Comparison of ENCODE assay signal across 13 cellular contexts in genomic region chr9:137298401-137298982, GRCh38. TPM values are rescaled to one million over a fixed set of nuclear protein-coding genes. Genes with fewer than 3 reads are reported as not detected.
DNase-seq lines count a peak whose midpoint lies in the region; ATAC-seq and TF ChIP-seq lines count a peak whose summit lies in the region.
"Had no signal": no experiment of that assay in that cellular context is flagged by ENCODE, and none has a peak within 500 bp of the region (broad histone marks: within the 10 kb centered on the region; RNA-seq: fewer than 3 reads in every experiment).

No MANE protein-coding gene starts in this region.

- WGBS in trophoblast cell (ENCODE audit: extremely low coverage, insufficient coverage, insufficient read length): no CpG with 5 or more reads among the region's 18 CpGs

- H3K4me1 Mint-ChIP-seq in mesothelial cell of epicardium: peaks cover 27% of the 10 kb centered on the region

- POLR2A ChIA-PET in PC-9 (lab: Charles Lee; ENCODE audit: unreplicated experiment): interaction anchor here (0.7 kb wide), 1 partner anchor 215 kb away, joined by 4 read pairs; no protein-coding TSS in a partner anchor

- DNase-seq in Right ventricle myocardium inferior (ENCODE audit: missing footprints) (peak; percentile 43), cardiac septum (ENCODE audit: low spot score) (no peak), left ventricle myocardium inferior (no peak), PC-9 (no peak), mesothelial cell of epicardium (ENCODE audit: low spot score in 2 of 2, unreplicated experiment in 2 of 2) (no peak), kidney glomerular epithelial cell (lab: John Stamatoyannopoulos, UW) (no peak), trophoblast cell (no peak)
- DNase-seq: NCI-H1048, NCI-H510A treated with DMSO at 0.1 percent for 48 hours had no signal

- H3K79me2 ChIP-seq in PC-9 (ENCODE audit: low read depth) (peaks cover 22% of the 10 kb centered on the region), trophoblast cell (ENCODE audit: control insufficient read depth, insufficient read depth, low read length, poor library complexity) (no peaks in the 10 kb centered on the region)

- H3K9me3 ChIP-seq in left ventricle myocardium inferior (replicated peaks): peaks cover 6% of the 10 kb centered on the region
- peaks cover 2% of the 10 kb centered on the region for H3K9me3 ChIP-seq in neuron (ENCODE audit: low read length)
- H3K9me3 ChIP-seq in PC-9 (ENCODE audit: insufficient read depth, low read depth): no peaks in the 10 kb centered on the region
- peaks cover 8% of the 10 kb centered on the region for H3K9me3 ChIP-seq in trophoblast cell (ENCODE audit: insufficient read depth, low read depth, low read length)

- no peak overlapping the region for H4K8ac ChIP-seq in trophoblast cell (ENCODE audit: low read depth, low read length)

- H3K9me2 ChIP-seq in PC-9 (ENCODE audit: insufficient read depth): no peaks in the 10 kb centered on the region

- H3K4me3 ChIP-seq in left ventricle myocardium inferior: peak overlapping the region; percentile 80
- peak overlapping the region; percentile 84 for H3K4me3 ChIP-seq in neuron (ENCODE audit: low read length)
- H3K4me3 ChIP-seq in PC-9: no peak overlapping the region
- H3K4me3 ChIP-seq in trophoblast cell (ENCODE audit: low read depth, low read length): no peak overlapping the region
- H3K4me3 ChIP-seq: SJCRH30 had no signal

- H2AFZ ChIP-seq in neuron (ENCODE audit: low read depth, low read length) (no peak overlapping the region), PC-9 (no peak overlapping the region), trophoblast cell (ENCODE audit: insufficient read depth, low read length, poor library complexity) (no peak overlapping the region)

- H3K4me2 ChIP-seq in PC-9 (no peak overlapping the region), trophoblast cell (ENCODE audit: low read length) (no peak overlapping the region)

- H3K36me3 ChIP-seq in left ventricle myocardium inferior (no peaks in the 10 kb centered on the region), neuron (ENCODE audit: insufficient read depth, low read length) (peaks cover 9% of the 10 kb centered on the region), PC-9 (ENCODE audit: low read depth) (no peaks in the 10 kb centered on the region), trophoblast cell (ENCODE audit: control insufficient read depth in 1 of 2, insufficient read depth in 2 of 2, low read length in 2 of 2) (no peaks in the 10 kb centered on the region)
- H3K36me3 ChIP-seq: SJCRH30 had no signal

- CTCF ChIA-PET in PC-9 (lab: Charles Lee): no interaction called here

- peaks cover 51% of the 10 kb centered on the region for H3K27me3 Mint-ChIP-seq in mesothelial cell of epicardium (ENCODE audit: low read depth)

- no peak overlapping the region for H2BK5ac ChIP-seq in trophoblast cell (ENCODE audit: low read depth, low read length, poor library complexity)

- peaks cover 14% of the 10 kb centered on the region for H4K20me1 ChIP-seq in PC-9 (ENCODE audit: insufficient read depth)

- peaks cover 62% of the 10 kb centered on the region for H3K27me3 ChIP-seq in left ventricle myocardium inferior (ENCODE audit: low read depth)
- no peaks in the 10 kb centered on the region for H3K27me3 ChIP-seq in neuron (ENCODE audit: insufficient read depth, low read length)
- no peaks in the 10 kb centered on the region for H3K27me3 ChIP-seq in PC-9 (ENCODE audit: insufficient read depth, low read depth)
- H3K27me3 ChIP-seq in trophoblast cell (ENCODE audit: insufficient read depth, low read length): peaks cover 12% of the 10 kb centered on the region

- H3K9ac ChIP-seq in trophoblast cell (ENCODE audit: low read length): no peak overlapping the region

- H3K36me3 Mint-ChIP-seq in mesothelial cell of epicardium: no peaks in the 10 kb centered on the region

- H3K14ac ChIP-seq in trophoblast cell (ENCODE audit: low read length): no peak overlapping the region

- no peak overlapping the region for H2BK12ac ChIP-seq in trophoblast cell (ENCODE audit: low read length)

- H2BK120ac ChIP-seq in trophoblast cell (ENCODE audit: insufficient read depth, low read length, poor library complexity): no peak overlapping the region

- no peak overlapping the region for H3K23ac ChIP-seq in trophoblast cell (ENCODE audit: low read length)

- peaks cover 42% of the 10 kb centered on the region; the same call in 1 of the 2 replicates for H3F3A ChIP-seq in PC-9 (ENCODE audit: insufficient read depth, low read depth)

- peaks cover 82% of the 10 kb centered on the region for H3K4me1 ChIP-seq in left ventricle myocardium inferior
- peaks cover 52% of the 10 kb centered on the region for H3K4me1 ChIP-seq in neuron (ENCODE audit: insufficient read depth, low read length)
- peaks cover 19% of the 10 kb centered on the region for H3K4me1 ChIP-seq in PC-9 (replicated peaks; ENCODE audit: insufficient read depth)
- peaks cover 12 to 28% of the 10 kb centered on the region in 2 experiments for H3K4me1 ChIP-seq in trophoblast cell (ENCODE audit: control insufficient read depth in 1 of 2, insufficient read depth in 2 of 2, low read length in 2 of 2)

- H3K9me3 Mint-ChIP-seq in mesothelial cell of epicardium: no peaks in the 10 kb centered on the region
- H3K9me3 Mint-ChIP-seq: activated T-helper 2 cell treated with anti-CD3 and anti-CD28 coated beads, Interferon-gamma antibody, Interleukin-2, Interleukin-4, amounts not matched to agents 10 μg/mL and 5 μg/mL and 100 μg/mL, durations not matched to agents 14 hours and 24 hours and 36 hours; central memory CD8-positive, alpha-beta T cell had no signal

- no peak for ATAC-seq in Right ventricle myocardium inferior

- intact Hi-C loops in Right ventricle myocardium inferior (cut with DNase I) (loop anchor here (2.0 to 10.0 kb wide), 2 partner anchors 124 to 226 kb away; partner anchors contain the start of genes EXD3 and NOXA1), cardiac septum (cut with DNase I) (no loop called here), left ventricle myocardium inferior (cut with micrococcal nuclease) (loop anchor here (5.0 kb wide), 1 partner anchor 109 kb away; no protein-coding TSS in a partner anchor), PC-9 (cut with micrococcal nuclease; ENCODE audit: unreplicated experiment) (no loop called here)

- H3K79me1 ChIP-seq in trophoblast cell (ENCODE audit: low read length): peaks cover 2% of the 10 kb centered on the region

- H3K4ac ChIP-seq in trophoblast cell (ENCODE audit: low read depth, low read length): no peak overlapping the region

- no peak overlapping the region for H3K27ac Mint-ChIP-seq in mesothelial cell of epicardium
- H3K27ac Mint-ChIP-seq: activated T-helper 2 cell treated with anti-CD3 and anti-CD28 coated beads, Interferon-gamma antibody, Interleukin-2, Interleukin-4, amounts not matched to agents 10 μg/mL and 5 μg/mL and 100 μg/mL, durations not matched to agents 14 hours and 24 hours and 36 hours had no signal

- no peak overlapping the region for H2AK5ac ChIP-seq in trophoblast cell (ENCODE audit: low read length)

- H3K27ac ChIP-seq in left ventricle myocardium inferior (replicated peaks) (peak overlapping the region; percentile 92), PC-9 (no peak overlapping the region), trophoblast cell (ENCODE audit: low read depth, low read length) (no peak overlapping the region)
- H3K27ac ChIP-seq: SJCRH30 had no signal

- no peak overlapping the region for H4K91ac ChIP-seq in trophoblast cell (ENCODE audit: low read depth, low read length)

- no TSS peak for BruUV-seq in PC-9 (replicated peaks; lab: Mats Ljungman, UMichigan)

- no peak overlapping the region for H4K12ac ChIP-seq in trophoblast cell (ENCODE audit: low read depth, low read length)

- no peak overlapping the region for H3K18ac ChIP-seq in trophoblast cell (ENCODE audit: low read length)

- no peak overlapping the region for H3K4me3 Mint-ChIP-seq in mesothelial cell of epicardium
- H3K4me3 Mint-ChIP-seq: central memory CD8-positive, alpha-beta T cell had no signal

- TF ChIP-seq CTCF in left ventricle myocardium inferior (IDR thresholded peaks at IDR 0.05; ENCODE audit: borderline replicate concordance) (no peak), PC-9 (conservative IDR thresholded peaks at IDR 0.05) (no peak), mesothelial cell of epicardium (IDR thresholded peaks at IDR 0.05; ENCODE audit: unreplicated experiment) (no peak)

RNA-seq across cellular contexts. Expression of gene NRARP, which starts 3.6 kb away (rescaled TPM):
- 4.7 TPM for total RNA-seq in Right ventricle myocardium inferior
- total RNA-seq in cardiac septum: 11.7 TPM
- 5.1 TPM for total RNA-seq in left ventricle myocardium inferior
- 20.6 and 25.8 TPM in 2 replicates for total RNA-seq in PC-9 (2021)
- 7.4 to 9.6 TPM (median 9.2 TPM) in 3 replicates for total RNA-seq in mesothelial cell of epicardium
- polyA plus RNA-seq in trophoblast cell (2013): 1.6 and 1.7 TPM in 2 replicates

RNA-seq across cellular contexts. Expression of gene TOR4A, which starts 21.0 kb away (rescaled TPM):
- total RNA-seq in Right ventricle myocardium inferior: 16.5 TPM
- total RNA-seq in cardiac septum: 13.9 TPM
- 16.3 TPM for total RNA-seq in left ventricle myocardium inferior
- 48.9 and 59.9 TPM in 2 replicates for total RNA-seq in PC-9 (2021)
- 5.7 to 6.5 TPM (median 6.5 TPM) in 3 replicates for total RNA-seq in mesothelial cell of epicardium
- 6.7 and 6.8 TPM in 2 replicates for polyA plus RNA-seq in trophoblast cell (2013)

RNA-seq across cellular contexts. Expression of gene NELFB, which starts 43.4 kb away (rescaled TPM):
- 37.9 TPM for total RNA-seq in Right ventricle myocardium inferior
- total RNA-seq in cardiac septum: 37.2 TPM
- total RNA-seq in left ventricle myocardium inferior: 35.2 TPM
- 94.2 and 103 TPM in 2 replicates for total RNA-seq in PC-9 (2021)
- total RNA-seq in mesothelial cell of epicardium: 51.6 to 54.8 TPM (median 53.3 TPM) in 3 replicates
- 33.0 and 34.2 TPM in 2 replicates for polyA plus RNA-seq in trophoblast cell (2013)

RNA-seq across cellular contexts. Expression of gene STPG3, which starts 47.4 kb away (rescaled TPM):
- total RNA-seq in Right ventricle myocardium inferior (1.4 TPM), cardiac septum (not detected), left ventricle myocardium inferior (0.58 TPM), PC-9 (2021) (0.45 and 0.46 TPM in 2 replicates), mesothelial cell of epicardium (0.18 to 0.29 TPM in 2 of 3 replicates, not detected in the other)
- not detected in 2 replicates for polyA plus RNA-seq in trophoblast cell (2013)
- total RNA-seq: SJCRH30 had no signal

RNA-seq across cellular contexts. Expression of gene TUBB4B, which starts 57.4 kb away (rescaled TPM):
- 620 TPM for total RNA-seq in Right ventricle myocardium inferior
- total RNA-seq in cardiac septum: 304 TPM
- 463 TPM for total RNA-seq in left ventricle myocardium inferior
- total RNA-seq in PC-9 (2021): 441 and 494 TPM in 2 replicates
- 146 to 152 TPM (median 148 TPM) in 3 replicates for total RNA-seq in mesothelial cell of epicardium
- polyA plus RNA-seq in trophoblast cell (2013): 432 and 443 TPM in 2 replicates

Comparison
In these comparisons a context has a peak if more than half of its experiments do, and no peak if none do; other contexts are left out.
1. intact Hi-C loops: an anchor here in Right ventricle myocardium inferior (2.0 to 10.0 kb wide) and left ventricle myocardium inferior (5.0 kb wide); none called in cardiac septum and PC-9.
2. H3K4me3 ChIP-seq: peak in left ventricle myocardium inferior (single experiment) and neuron (single experiment); none in PC-9 (single experiment) and trophoblast cell (single experiment).